ENCODE assay signal across 10 cellular contexts in genomic region chr18:58176915-58177717, GRCh38.
DNase-seq lines count a peak whose midpoint lies in the region; ATAC-seq and TF ChIP-seq lines count a peak whose summit lies in the region.
"Had no signal": no experiment of that assay in that cellular context is flagged by ENCODE, and none has a peak within 500 bp of the region (broad histone marks: within the 10 kb centered on the region; RNA-seq: fewer than 3 reads in every experiment).

No MANE protein-coding gene starts in this region.

- H3K27ac Mint-ChIP-seq in brain = peak overlapping the region in 4 of 5 experiments; percentile 3 to 83 (median 76)
- H3K27ac Mint-ChIP-seq in type B pancreatic cell = peak overlapping the region; percentile 94
- no peak overlapping the region for H3K27ac Mint-ChIP-seq in stimulated activated effector memory CD8-positive, alpha-beta T cell treated with anti-CD3 and anti-CD28 coated beads, Interleukin-12 subunit alpha, Interleukin-12 subunit beta, amount 100 ng/mL, for 72 hours

- TF ChIP-seq CTCF in brain (conservative IDR thresholded peaks at IDR 0.05) = no peak
- TF ChIP-seq CTCF in type B pancreatic cell (conservative IDR thresholded peaks at IDR 0.05) = no peak

- intact Hi-C loops in left colon (cut with DNase I, micrococcal nuclease) = no loop called here

- H3K36me3 Mint-ChIP-seq in brain = peaks cover 3% of the 10 kb centered on the region
- H3K36me3 Mint-ChIP-seq in type B pancreatic cell = peaks cover 7% of the 10 kb centered on the region
- H3K36me3 Mint-ChIP-seq in stimulated activated effector memory CD8-positive, alpha-beta T cell treated with anti-CD3 and anti-CD28 coated beads, Interleukin-12 subunit alpha, Interleukin-12 subunit beta, amount 100 ng/mL, for 72 hours = no peaks in the 10 kb centered on the region

- H3K4me1 Mint-ChIP-seq in brain (peaks cover 88% of the 10 kb centered on the region), type B pancreatic cell (ENCODE audit: unreplicated experiment) (peaks cover 53% of the 10 kb centered on the region)
- H3K4me1 Mint-ChIP-seq in stimulated activated effector memory CD8-positive, alpha-beta T cell treated with anti-CD3 and anti-CD28 coated beads, Interleukin-12 subunit alpha, Interleukin-12 subunit beta, amount 100 ng/mL, for 72 hours = no peaks in the 10 kb centered on the region

- ATAC-seq in left colon (peak; percentile 55), HG02884 (IDR thresholded peaks at IDR 0.05; ENCODE audit: unreplicated experiment) (no peak)
- ATAC-seq in stimulated activated effector memory CD8-positive, alpha-beta T cell treated with anti-CD3 and anti-CD28 coated beads, Interleukin-12 subunit alpha, Interleukin-12 subunit beta, amount 100 ng/mL, for 72 hours = no peak

- H3K27me3 Mint-ChIP-seq in brain (no peaks in the 10 kb centered on the region), type B pancreatic cell (no peaks in the 10 kb centered on the region)

- no peaks in the 10 kb centered on the region for H3K9me3 Mint-ChIP-seq in brain
- no peaks in the 10 kb centered on the region for H3K9me3 Mint-ChIP-seq in type B pancreatic cell
- no peaks in the 10 kb centered on the region for H3K9me3 Mint-ChIP-seq in stimulated activated effector memory CD8-positive, alpha-beta T cell treated with anti-CD3 and anti-CD28 coated beads, Interleukin-12 subunit alpha, Interleukin-12 subunit beta, amount 100 ng/mL, for 72 hours

- H3K4me3 Mint-ChIP-seq in brain (peak overlapping the region in 2 of 5 experiments; percentile 55), type B pancreatic cell (peak overlapping the region; percentile 60)
- no peak overlapping the region for H3K4me3 Mint-ChIP-seq in stimulated activated effector memory CD8-positive, alpha-beta T cell treated with anti-CD3 and anti-CD28 coated beads, Interleukin-12 subunit alpha, Interleukin-12 subunit beta, amount 100 ng/mL, for 72 hours

- peak; percentile 15 for DNase-seq in NCI-H2196 (lab: John Stamatoyannopoulos, UW; ENCODE audit: unreplicated experiment)
- no peak for DNase-seq in NCI-H2196 treated with DMSO at 0.1 percent for 48 hours (lab: John Stamatoyannopoulos, UW; ENCODE audit: unreplicated experiment)
- no peak for DNase-seq in left colon
- no peak for DNase-seq in type B pancreatic cell (ENCODE audit: extremely low spot score, unreplicated experiment)
- no peak for DNase-seq in NCI-H510A treated with DMSO at 0.1 percent for 48 hours (lab: John Stamatoyannopoulos, UW)
- no peak for DNase-seq in stimulated activated effector memory CD8-positive, alpha-beta T cell treated with anti-CD3 and anti-CD28 coated beads, Interleukin-12 subunit alpha, Interleukin-12 subunit beta, amount 100 ng/mL, for 72 hours (ENCODE audit: low spot score in 2 of 2)
- DNase-seq: islet precursor cell, NCI-H2171 had no signal
